Comparison of ENCODE assay signal across 8 cellular contexts in the genomic region with DNA sequence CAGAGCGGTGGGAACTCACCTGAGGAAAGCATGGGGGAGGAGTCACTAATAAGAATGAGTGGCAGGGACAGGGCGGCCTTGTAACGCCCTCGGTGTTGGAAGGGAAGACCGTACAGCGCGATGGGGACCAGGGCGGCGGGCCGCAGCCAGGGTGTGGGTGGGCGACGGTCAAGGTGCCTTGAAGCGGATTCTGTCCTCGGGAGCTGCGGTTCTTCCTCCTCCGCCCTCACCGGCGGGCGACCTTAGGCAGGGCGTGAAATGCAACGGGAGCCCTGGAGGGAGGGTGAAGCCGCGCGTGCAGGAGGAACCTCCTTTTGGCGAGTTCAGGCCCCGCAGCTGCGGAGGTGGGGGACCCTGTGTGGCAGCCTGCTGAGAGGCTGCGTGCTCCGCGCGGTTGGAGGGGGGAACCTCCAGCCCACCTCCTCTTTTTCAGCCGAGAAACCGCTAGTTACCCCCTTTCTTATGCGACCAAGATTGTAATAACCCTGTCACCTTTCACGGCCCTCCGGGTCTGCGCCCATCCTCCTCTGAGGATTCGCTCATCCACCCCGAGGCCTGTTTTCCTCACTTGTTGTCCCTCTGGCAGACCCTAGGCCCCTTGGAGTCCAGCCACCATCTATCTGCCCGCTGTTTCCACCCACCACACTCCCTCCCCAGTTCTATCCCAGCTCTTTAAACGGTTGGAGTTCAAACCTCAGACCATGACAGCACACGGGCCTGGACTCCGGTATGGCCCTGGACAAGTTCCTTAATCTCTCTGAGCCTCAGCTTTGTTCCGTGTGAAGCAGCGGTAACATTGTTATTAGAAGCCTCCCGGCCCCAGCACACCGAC. TPM values are rescaled to one million over a fixed set of nuclear protein-coding genes. Genes with fewer than 3 reads are reported as not detected.
A peak's percentile ranks its signal among the peaks of the same experiment; 100 is the strongest.
DNase-seq lines count a peak whose midpoint lies in the region; ATAC-seq and TF ChIP-seq lines count a peak whose summit lies in the region.

No MANE protein-coding gene starts in this region.

- H2AFZ ChIP-seq in ACC112 (ENCODE audit: low read length, unreplicated experiment), result peak overlapping the region; percentile 94

- H3K27me3 Mint-ChIP-seq in activated CD4-positive, alpha-beta memory T cell treated with anti-CD3 and anti-CD28 coated beads for 36 hours, result no peaks in the 10 kb centered on the region

- TF ChIP-seq POLR2A in gastroesophageal sphincter (IDR thresholded peaks at IDR 0.05) (no peak), ovary (IDR thresholded peaks at IDR 0.05) (no peak)

- POLR2A ChIA-PET in activated CD4-positive, alpha-beta memory T cell treated with anti-CD3 and anti-CD28 coated beads for 36 hours (lab: Charles Lee), result interaction anchor here (0.6 to 2.5 kb wide), 10 partner anchors 8 to 286 kb away, joined by 3 to 22 read pairs (median 6); no protein-coding TSS in a partner anchor

- DNase-seq in NCI-H2029 treated with DMSO at 0.1 percent for 48 hours (lab: John Stamatoyannopoulos, UW) (peak; percentile 17), ovary (no peak), cortex of kidney (lab: John Stamatoyannopoulos, UW) (no peak)
- DNase-seq in activated CD4-positive, alpha-beta memory T cell treated with anti-CD3 and anti-CD28 coated beads for 36 hours, result no peak

- peak overlapping the region; percentile 98 for H3K27ac Mint-ChIP-seq in activated CD4-positive, alpha-beta memory T cell treated with anti-CD3 and anti-CD28 coated beads for 36 hours

- H3K4me3 ChIP-seq in ACC112 (ENCODE audit: low read depth, low read length) (peak overlapping the region; percentile 83), gastroesophageal sphincter (peak overlapping the region; percentile 58 to 64), ovary (peak overlapping the region; percentile 53)

- H3K36me3 ChIP-seq in ACC112 (ENCODE audit: insufficient read depth, low read length) (no peaks in the 10 kb centered on the region), gastroesophageal sphincter (no peaks in the 10 kb centered on the region), ovary (no peaks in the 10 kb centered on the region)

- H3K4me1 ChIP-seq in ACC112 (ENCODE audit: control insufficient read depth, insufficient read depth, low read length, unreplicated experiment) (no peaks in the 10 kb centered on the region), gastroesophageal sphincter (peaks cover 0 to 10% (median 0%) of the 10 kb centered on the region in 3 donors), ovary (ENCODE audit: insufficient read depth) (no peaks in the 10 kb centered on the region)

- no peaks in the 10 kb centered on the region for H3K27me3 ChIP-seq in ACC112 (ENCODE audit: insufficient read depth, low read length)
- H3K27me3 ChIP-seq in gastroesophageal sphincter, result no peaks in the 10 kb centered on the region
- H3K27me3 ChIP-seq in ovary, result no peaks in the 10 kb centered on the region

- peak; percentile 43 for ATAC-seq in GM18508 (IDR thresholded peaks at IDR 0.05; ENCODE audit: insufficient read depth, unreplicated experiment)
- ATAC-seq in HG02938 (IDR thresholded peaks at IDR 0.05; ENCODE audit: unreplicated experiment), result peak; percentile 52
- ATAC-seq in gastroesophageal sphincter, result peak; percentile 65

- H3K36me3 Mint-ChIP-seq in activated CD4-positive, alpha-beta memory T cell treated with anti-CD3 and anti-CD28 coated beads for 36 hours, result no peaks in the 10 kb centered on the region

- TF ChIP-seq EP300 in gastroesophageal sphincter (IDR thresholded peaks at IDR 0.05) (no peak), ovary (IDR thresholded peaks at IDR 0.05) (no peak)

- CTCF ChIA-PET in activated CD4-positive, alpha-beta memory T cell treated with anti-CD3 and anti-CD28 coated beads for 36 hours (lab: Charles Lee), result interaction anchor here (1.4 kb wide), 1 partner anchor 43 kb away, joined by 9 read pairs; no protein-coding TSS in a partner anchor

- H3K4me1 Mint-ChIP-seq in activated CD4-positive, alpha-beta memory T cell treated with anti-CD3 and anti-CD28 coated beads for 36 hours (ENCODE audit: low read depth), result peaks cover 17% of the 10 kb centered on the region

- peaks cover 8% of the 10 kb centered on the region for H3K9me3 Mint-ChIP-seq in activated CD4-positive, alpha-beta memory T cell treated with anti-CD3 and anti-CD28 coated beads for 36 hours

- H3K27ac ChIP-seq in ACC112 (ENCODE audit: low read depth, low read length), result no peak overlapping the region
- H3K27ac ChIP-seq in gastroesophageal sphincter, result peak overlapping the region in 3 of 4 donors; percentile 34 to 69 (median 46)
- no peak overlapping the region for H3K27ac ChIP-seq in ovary

- no peak for TF ChIP-seq CTCF in gastroesophageal sphincter (IDR thresholded peaks at IDR 0.05)
- TF ChIP-seq CTCF in ovary (IDR thresholded peaks at IDR 0.05), result no peak

- no peaks in the 10 kb centered on the region for H3K9me3 ChIP-seq in gastroesophageal sphincter
- H3K9me3 ChIP-seq in ovary, result no peaks in the 10 kb centered on the region

- intact Hi-C loops in activated CD4-positive, alpha-beta memory T cell treated with anti-CD3 and anti-CD28 coated beads for 36 hours (cut with micrococcal nuclease), result loop anchor here (1.0 kb wide), 1 partner anchor 38 kb away; the partner anchor contains the start of gene KRCC1
- intact Hi-C loops in ovary (cut with DNase I), result loop anchor here in 1 of 4 donors (10.0 kb wide), 1 partner anchor 148 kb away; no protein-coding TSS in a partner anchor

- WGBS in gastroesophageal sphincter (ENCODE audit: low coverage in 1 of 2), 2 donors, result 20 to 27% methylated on average over 13 to 34 of the region's 47 CpGs
- WGBS in ovary, 3 donors, result 20 to 24% (median 22%) methylated on average over 47 of the region's 47 CpGs

- peak overlapping the region; percentile 88 for H3K4me3 Mint-ChIP-seq in activated CD4-positive, alpha-beta memory T cell treated with anti-CD3 and anti-CD28 coated beads for 36 hours

- no peaks in the 10 kb centered on the region for H3K79me2 ChIP-seq in ACC112 (ENCODE audit: control insufficient read depth, insufficient read depth, low read length, unreplicated experiment)

RNA-seq across cellular contexts. Expression of gene RNU2-63P, which starts 0.8 kb away (rescaled TPM):
- 10 to 100 TPM; 14.4 to 25.7 TPM for total RNA-seq in activated CD4-positive, alpha-beta memory T cell treated with anti-CD3 and anti-CD28 coated beads for 36 hours
- not detected for total RNA-seq in gastroesophageal sphincter
- total RNA-seq in ovary, result 1 to 10 TPM in 2 of 7 donors, not detected in 5; 2.3 to 8.3 TPM
- polyA plus RNA-seq in ovary, result not detected

RNA-seq across cellular contexts. Expression of gene KRCC1, which starts 38.4 kb away (rescaled TPM):
- total RNA-seq in activated CD4-positive, alpha-beta memory T cell treated with anti-CD3 and anti-CD28 coated beads for 36 hours, result 10 to 100 TPM; 10.6 to 11.0 TPM
- total RNA-seq in gastroesophageal sphincter (10 to 100 TPM; 28.3 to 45.3 (median 32.9) TPM), ovary (10 to 100 TPM; 17.1 to 24.2 (median 21.4) TPM)
- 10 to 100 TPM; 24.8 to 25.7 TPM for polyA plus RNA-seq in ovary

RNA-seq across cellular contexts. Expression of gene SMYD1, which starts 50.5 kb away (rescaled TPM):
- total RNA-seq in activated CD4-positive, alpha-beta memory T cell treated with anti-CD3 and anti-CD28 coated beads for 36 hours, result not detected
- total RNA-seq in gastroesophageal sphincter (10 to 100 TPM in 3 of 4 donors, 1 to 10 TPM in 1; 2.0 to 37.0 (median 13.2) TPM), ovary (under 1 TPM in 2 of 7 donors, not detected in 5; 0.05 to 0.10 TPM)
- polyA plus RNA-seq in ovary, result not detected

Comparison
In these comparisons a context has a peak if more than half of its experiments do, and no peak if none do; other contexts are left out.
1. H3K27ac ChIP-seq: peak in gastroesophageal sphincter (3 of 4); none in ACC112 (single experiment) and ovary (0 of 2).
2. Peak in every context shown above with its lines, with median percentiles within 50 percentile points of each other: H3K4me3 ChIP-seq and ATAC-seq.